Comparison of ENCODE assay signal across 20 cellular contexts in the genomic region with DNA sequence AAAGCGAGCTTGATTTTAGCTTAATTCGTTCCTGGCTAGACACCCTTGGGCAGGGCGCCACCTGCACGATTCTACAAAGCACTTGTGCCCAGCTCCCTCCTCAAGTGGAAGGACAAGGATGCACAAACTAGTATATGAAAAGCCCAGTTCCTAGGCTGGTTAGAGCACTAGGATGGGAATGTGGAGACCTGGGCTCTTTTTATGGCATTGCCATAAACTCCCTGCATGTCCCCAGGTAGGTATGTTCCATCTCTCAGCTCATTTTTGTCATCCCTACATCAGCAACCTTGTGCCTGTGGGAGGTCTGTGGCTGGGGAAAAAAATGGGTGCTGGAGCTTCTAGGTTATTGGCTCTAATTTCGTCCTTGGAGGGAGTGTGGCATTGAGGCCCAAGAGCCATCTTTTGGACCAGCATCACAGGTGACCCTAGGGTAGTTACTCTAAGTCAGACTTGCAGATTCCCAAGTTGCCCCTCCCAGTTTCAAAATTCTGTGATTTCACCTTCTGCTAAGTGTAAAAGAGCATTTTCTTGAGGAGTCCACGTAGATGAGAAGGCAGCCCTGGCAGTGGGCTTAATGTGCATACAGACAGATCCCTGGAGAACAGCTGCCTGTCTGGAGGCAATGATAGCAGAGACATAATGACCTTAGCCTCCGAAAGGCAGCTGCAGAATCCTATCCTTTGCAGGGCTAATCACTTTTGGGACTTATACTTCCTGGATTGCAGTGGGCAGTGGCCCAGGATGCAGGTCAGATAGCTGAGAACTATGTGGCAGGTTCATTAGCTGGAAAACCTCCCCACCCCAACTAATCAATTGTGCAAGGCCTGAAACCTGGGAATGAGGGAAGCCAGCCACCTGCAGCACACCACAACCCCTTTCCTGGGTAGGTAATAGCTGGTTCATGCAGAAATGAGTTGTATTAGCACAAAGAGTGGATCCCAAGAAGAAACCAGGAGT. TPM values are rescaled to one million over a fixed set of nuclear protein-coding genes. Genes with fewer than 3 reads are reported as not detected.
"Had no signal": no experiment of that assay in that cellular context is flagged by ENCODE, and none has a peak within 500 bp of the region (broad histone marks: within the 10 kb centered on the region; RNA-seq: fewer than 3 reads in every experiment).

No MANE protein-coding gene starts in this region.

- H3K4me1 Mint-ChIP-seq: activated CD4-positive, alpha-beta memory T cell treated with anti-CD3 and anti-CD28 coated beads, Interleukin-2, amount 10 ng/mL, durations not matched to agents 7 days and 5 days; activated T-helper 17 cell treated with anti-CD3 and anti-CD28 coated beads, Interleukin-2, amount 50 U/mL, for 72 hours; memory B cell; stimulated activated naive CD8-positive, alpha-beta T cell treated with anti-CD3 and anti-CD28 coated beads, Interleukin-15, amount 100 ng/mL, for 72 hours had no signal

- H3K36me3 ChIP-seq: cardiac muscle cell, gastrocnemius medialis, heart right ventricle, left ventricle myocardium inferior, uterus had no signal

- H3K4me1 ChIP-seq: gastrocnemius medialis, heart right ventricle, left ventricle myocardium inferior, uterus had no signal

- FAIRE-seq: astrocyte, colon, islet of Langerhans had no signal

- DNase-seq: activated CD4-positive, alpha-beta memory T cell treated with anti-CD3 and anti-CD28 coated beads, Interleukin-2, amount 10 ng/mL, durations not matched to agents 7 days and 5 days; activated CD4-positive, alpha-beta T cell treated with anti-CD3 and anti-CD28 coated beads for 1 hour; activated naive CD4-positive, alpha-beta T cell treated with anti-CD3 and anti-CD28 coated beads for 36 hours; effector CD4-positive, alpha-beta T cell; gastrocnemius medialis; heart right ventricle; left ventricle myocardium inferior; stimulated activated CD4-positive, alpha-beta T cell treated with anti-CD3 and anti-CD28 coated beads, Interleukin-15, amount 100 ng/mL, for 24 hours; stimulated activated CD4-positive, alpha-beta T cell treated with anti-CD3 and anti-CD28 coated beads, Interleukin-4, amount 100 ng/mL, for 24 hours; stimulated activated naive CD8-positive, alpha-beta T cell treated with anti-CD3 and anti-CD28 coated beads, Interleukin-15, amount 100 ng/mL, for 72 hours; T-helper 9 cell; uterus had no signal

- H3K36me3 Mint-ChIP-seq: memory B cell had no signal

- H3K9me3 Mint-ChIP-seq: activated CD4-positive, alpha-beta memory T cell treated with anti-CD3 and anti-CD28 coated beads, Interleukin-2, amount 10 ng/mL, durations not matched to agents 7 days and 5 days; activated naive CD4-positive, alpha-beta T cell treated with anti-CD3 and anti-CD28 coated beads for 36 hours; activated T-helper 17 cell treated with anti-CD3 and anti-CD28 coated beads, Interleukin-2, amount 50 U/mL, for 72 hours; memory B cell; stimulated activated naive CD8-positive, alpha-beta T cell treated with anti-CD3 and anti-CD28 coated beads, Interleukin-15, amount 100 ng/mL, for 72 hours had no signal

- H3K27ac Mint-ChIP-seq: activated CD4-positive, alpha-beta memory T cell treated with anti-CD3 and anti-CD28 coated beads, Interleukin-2, amount 10 ng/mL, durations not matched to agents 7 days and 5 days; activated naive CD4-positive, alpha-beta T cell treated with anti-CD3 and anti-CD28 coated beads for 36 hours; activated T-helper 17 cell treated with anti-CD3 and anti-CD28 coated beads, Interleukin-2, amount 50 U/mL, for 72 hours; memory B cell; stimulated activated naive CD8-positive, alpha-beta T cell treated with anti-CD3 and anti-CD28 coated beads, Interleukin-15, amount 100 ng/mL, for 72 hours had no signal

- H3K9me3 ChIP-seq: gastrocnemius medialis, left ventricle myocardium inferior, uterus had no signal

- H3K4me3 ChIP-seq: cardiac muscle cell, gastrocnemius medialis, heart right ventricle, left ventricle myocardium inferior, uterus had no signal

- ATAC-seq: activated T-helper 17 cell treated with anti-CD3 and anti-CD28 coated beads, Interleukin-2, amount 50 U/mL, for 72 hours; gastrocnemius medialis; heart right ventricle; stimulated activated naive CD8-positive, alpha-beta T cell treated with anti-CD3 and anti-CD28 coated beads, Interleukin-15, amount 100 ng/mL, for 72 hours had no signal

- H3K27me3 Mint-ChIP-seq: activated CD4-positive, alpha-beta memory T cell treated with anti-CD3 and anti-CD28 coated beads, Interleukin-2, amount 10 ng/mL, durations not matched to agents 7 days and 5 days; activated T-helper 17 cell treated with anti-CD3 and anti-CD28 coated beads, Interleukin-2, amount 50 U/mL, for 72 hours; memory B cell; stimulated activated naive CD8-positive, alpha-beta T cell treated with anti-CD3 and anti-CD28 coated beads, Interleukin-15, amount 100 ng/mL, for 72 hours had no signal

- H3K4me3 Mint-ChIP-seq: activated CD4-positive, alpha-beta memory T cell treated with anti-CD3 and anti-CD28 coated beads, Interleukin-2, amount 10 ng/mL, durations not matched to agents 7 days and 5 days; activated naive CD4-positive, alpha-beta T cell treated with anti-CD3 and anti-CD28 coated beads for 36 hours; activated T-helper 17 cell treated with anti-CD3 and anti-CD28 coated beads, Interleukin-2, amount 50 U/mL, for 72 hours; memory B cell; stimulated activated naive CD8-positive, alpha-beta T cell treated with anti-CD3 and anti-CD28 coated beads, Interleukin-15, amount 100 ng/mL, for 72 hours had no signal

- H3K27me3 ChIP-seq: cardiac muscle cell, gastrocnemius medialis, heart right ventricle, uterus had no signal

- H3K27ac ChIP-seq: cardiac muscle cell, gastrocnemius medialis, heart right ventricle, left ventricle myocardium inferior, uterus had no signal

RNA-seq across cellular contexts. Expression of gene BDKRB2, which starts 47.6 kb away (rescaled TPM):
- total RNA-seq: activated CD4-positive, alpha-beta memory T cell treated with anti-CD3 and anti-CD28 coated beads, Interleukin-2, amount 10 ng/mL, durations not matched to agents 7 days and 5 days; activated T-helper 17 cell treated with anti-CD3 and anti-CD28 coated beads, Interleukin-2, amount 50 U/mL, for 72 hours; pulmonary artery endothelial cell had no signal
- polyA plus RNA-seq: cardiac muscle cell, neural cell had no signal
